In the genomic region with DNA sequence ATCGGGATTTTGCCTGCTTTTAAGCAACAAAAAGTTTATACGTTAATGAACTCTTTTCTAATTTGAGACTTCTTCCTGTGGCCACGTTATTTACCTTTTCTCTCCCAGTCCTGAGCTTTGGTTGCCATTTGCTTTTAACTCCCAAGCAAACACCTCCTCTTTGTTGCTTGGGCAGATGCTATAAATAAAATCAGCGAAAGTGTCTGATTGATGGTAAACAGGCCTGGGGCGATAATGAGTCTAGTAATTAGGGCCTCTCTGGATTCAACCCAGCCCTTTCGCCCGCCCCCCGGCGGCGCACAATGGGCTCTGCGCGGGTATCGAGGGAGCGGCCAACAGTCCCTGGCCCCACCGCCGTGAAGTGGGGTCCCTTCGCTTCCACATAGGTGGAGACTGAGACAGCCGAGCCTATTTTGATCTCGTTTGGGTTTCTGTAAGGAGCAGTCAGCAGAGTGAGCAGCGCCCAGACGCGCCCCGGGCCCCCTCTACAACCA, we compare ENCODE assay signal across 1 cellular context.
TF ChIP-seq lines count a peak whose summit lies in the region.

No MANE protein-coding gene starts in this region.

TF ChIP-seq in HEK293, 187 proteins besides CTCF, POLR2A, EP300 and RAD21 (continued from another document):
- TF ChIP-seq, protein P1, sequence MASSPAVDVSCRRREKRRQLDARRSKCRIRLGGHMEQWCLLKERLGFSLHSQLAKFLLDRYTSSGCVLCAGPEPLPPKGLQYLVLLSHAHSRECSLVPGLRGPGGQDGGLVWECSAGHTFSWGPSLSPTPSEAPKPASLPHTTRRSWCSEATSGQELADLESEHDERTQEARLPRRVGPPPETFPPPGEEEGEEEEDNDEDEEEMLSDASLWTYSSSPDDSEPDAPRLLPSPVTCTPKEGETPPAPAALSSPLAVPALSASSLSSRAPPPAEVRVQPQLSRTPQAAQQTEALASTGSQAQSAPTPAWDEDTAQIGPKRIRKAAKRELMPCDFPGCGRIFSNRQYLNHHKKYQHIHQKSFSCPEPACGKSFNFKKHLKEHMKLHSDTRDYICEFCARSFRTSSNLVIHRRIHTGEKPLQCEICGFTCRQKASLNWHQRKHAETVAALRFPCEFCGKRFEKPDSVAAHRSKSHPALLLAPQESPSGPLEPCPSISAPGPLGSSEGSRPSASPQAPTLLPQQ (tag by site-specific recombination; IDR thresholded peaks at IDR 0.05), result peak; percentile 67
- TF ChIP-seq ZNF629 (tag by site-specific recombination; IDR thresholded peaks at IDR 0.05) (0 out of 2 replicates have a peak, but pooled peaks have one; percentile 7), ZNF19 (tag by site-specific recombination; IDR thresholded peaks at IDR 0.05; ENCODE audit: low read depth) (no peak), ZNF366 (tag by site-specific recombination; conservative IDR thresholded peaks at IDR 0.05) (0 out of 2 replicates have a peak, but pooled peaks have one; percentile 18), PRDM1 (tag by site-specific recombination; IDR thresholded peaks at IDR 0.05) (peak; percentile 49; the same call in 1 of the 2 replicates)
